9 cellular contexts compared by ENCODE assay signal in the genomic region with DNA sequence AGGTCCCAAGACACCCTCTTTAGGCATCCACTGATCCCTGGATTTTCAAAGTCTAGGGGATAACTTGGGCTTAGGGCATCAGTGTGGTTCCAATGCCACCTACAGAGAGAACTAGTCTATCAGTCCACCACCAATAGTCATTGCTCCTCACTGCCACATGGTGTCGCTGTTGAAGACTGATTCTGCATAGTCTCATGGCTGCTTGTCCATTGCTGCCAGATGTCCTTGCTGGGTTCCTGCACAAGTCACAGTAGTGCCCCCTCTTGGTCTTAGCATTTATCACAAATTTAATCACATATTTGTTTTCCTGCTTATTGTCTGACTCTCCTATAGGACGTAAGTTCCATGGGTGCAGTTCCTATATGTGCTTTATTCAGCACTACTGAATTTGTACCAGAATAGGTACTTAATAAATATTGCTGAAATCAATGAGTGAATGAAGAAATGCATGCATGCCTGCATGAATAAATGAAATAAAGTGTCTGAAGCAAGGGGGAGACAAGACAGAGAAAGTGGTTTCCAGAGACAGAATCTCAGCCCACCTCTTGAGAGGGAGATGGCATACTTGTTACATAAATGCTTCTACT. TPM values are rescaled to one million over a fixed set of nuclear protein-coding genes. Genes with fewer than 3 reads are reported as not detected.
A peak's percentile ranks its signal among the peaks of the same experiment; 100 is the strongest.
DNase-seq lines count a peak whose midpoint lies in the region; ATAC-seq and TF ChIP-seq lines count a peak whose summit lies in the region.
"Had no signal": no experiment of that assay in that cellular context is flagged by ENCODE, and none has a peak within 500 bp of the region (broad histone marks: within the 10 kb centered on the region; RNA-seq: fewer than 3 reads in every experiment).

No MANE protein-coding gene starts in this region.

- H3K27me3 ChIP-seq in foreskin keratinocyte: peaks cover 4% of the 10 kb centered on the region
- H3K27me3 ChIP-seq: pancreas had no signal

- DNase-seq in 8988T: peak; percentile 53
- peak; percentile 34 for DNase-seq in NCI-H526 treated with DMSO at 0.1 percent for 48 hours (lab: John Stamatoyannopoulos, UW)
- DNase-seq in activated CD8-positive, alpha-beta memory T cell treated with anti-CD3 and anti-CD28 coated beads, Interleukin-2, amount 50 U/mL, for 1 hour (ENCODE audit: extremely low read depth): peak; percentile 17
- peak in 1 of 2 donors; percentile 41 for DNase-seq in foreskin keratinocyte
- DNase-seq in stimulated activated CD4-positive, alpha-beta T cell treated with anti-CD3 and anti-CD28 coated beads, Interleukin-2, amount 100 ng/mL, for 4 hours (ENCODE audit: low read depth): peak; percentile 6

- TF ChIP-seq CTCF in GM12872 (IDR thresholded peaks at IDR 0.05; ENCODE audit: insufficient read depth, low read depth, low read length): peak; percentile 78
- peak; percentile 73 for TF ChIP-seq CTCF in foreskin keratinocyte (conservative IDR thresholded peaks at IDR 0.05)

- ATAC-seq in foreskin keratinocyte (peak; percentile 44), HG02852 (IDR thresholded peaks at IDR 0.05; ENCODE audit: unreplicated experiment) (no peak), HG03378 (IDR thresholded peaks at IDR 0.05; ENCODE audit: unreplicated experiment) (no peak)

- H3K27ac ChIP-seq in foreskin keratinocyte: no peak overlapping the region
- H3K27ac ChIP-seq: pancreas had no signal

- no peaks in the 10 kb centered on the region for H3K4me1 ChIP-seq in foreskin keratinocyte
- H3K4me1 ChIP-seq: pancreas had no signal

RNA-seq across cellular contexts. Expression of gene RALY, which starts 45.9 kb away (rescaled TPM):
- total RNA-seq in foreskin keratinocyte: 141 and 163 TPM in 2 replicates
- 193 and 211 TPM in 2 replicates for polyA plus RNA-seq in foreskin keratinocyte
